In the genomic region with DNA sequence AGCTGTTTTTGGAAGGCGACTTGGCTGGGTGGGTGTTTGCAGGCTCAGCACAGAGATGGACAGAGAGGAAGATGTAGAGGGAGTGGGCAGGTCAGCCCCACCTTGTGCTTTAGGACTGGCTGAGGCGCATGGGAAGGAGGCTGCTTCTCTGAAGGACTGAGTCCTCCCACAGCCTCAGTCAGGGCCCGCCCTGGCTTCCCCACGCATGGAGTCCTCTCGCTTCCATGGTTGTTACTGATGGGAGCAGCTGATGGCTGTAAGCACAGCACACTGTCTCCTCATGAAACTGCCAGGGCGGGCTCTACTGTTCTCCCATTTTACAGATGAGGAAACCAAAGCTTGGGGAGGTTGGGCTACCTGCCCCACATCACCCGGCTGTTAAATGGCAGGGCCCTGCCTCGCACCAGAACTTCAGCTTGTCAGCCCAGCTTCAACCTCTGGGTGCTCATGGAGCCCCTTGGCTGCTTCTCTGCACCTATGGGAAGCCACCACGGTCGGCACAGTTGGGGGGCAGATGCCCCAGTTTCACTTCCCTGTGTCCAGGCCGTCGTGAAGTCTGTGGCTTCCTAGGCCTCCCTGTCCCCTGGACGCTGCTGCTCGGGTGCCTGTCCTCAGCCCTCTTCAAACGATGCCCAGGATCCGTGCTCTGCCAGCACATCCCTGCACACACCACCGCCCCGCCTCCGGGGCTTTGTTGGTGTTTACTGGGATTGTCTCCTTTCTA, we compare ENCODE assay signal across 10 cellular contexts. TPM values are rescaled to one million over a fixed set of nuclear protein-coding genes. Genes with fewer than 3 reads are reported as not detected.
A peak's percentile ranks its signal among the peaks of the same experiment; 100 is the strongest.
DNase-seq lines count a peak whose midpoint lies in the region; ATAC-seq, FAIRE-seq and TF ChIP-seq lines count a peak whose summit lies in the region.
"Had no signal": no experiment of that assay in that cellular context is flagged by ENCODE, and none has a peak within 500 bp of the region (broad histone marks: within the 10 kb centered on the region; RNA-seq: fewer than 3 reads in every experiment).

No MANE protein-coding gene starts in this region.

- peaks cover 22% of the 10 kb centered on the region for H3K4me1 Mint-ChIP-seq in activated CD4-positive, alpha-beta T cell treated with anti-CD3 and anti-CD28 coated beads, Interleukin-2, amount 10 ng/mL, durations not matched to agents 24 days and 14 days
- H3K4me1 Mint-ChIP-seq in progenitor cell of endocrine pancreas (ENCODE audit: low read depth): peaks cover 19% of the 10 kb centered on the region

- peak overlapping the region; percentile 13 for H3K4me3 Mint-ChIP-seq in activated CD4-positive, alpha-beta T cell treated with anti-CD3 and anti-CD28 coated beads, Interleukin-2, amount 10 ng/mL, durations not matched to agents 24 days and 14 days
- H3K4me3 Mint-ChIP-seq in progenitor cell of endocrine pancreas (ENCODE audit: low read depth): peak overlapping the region; percentile 23

- POLR2A ChIA-PET in GM12878 (lab: Charles Lee): interaction anchor here (0.6 to 1.6 kb wide), 3 partner anchors 24 to 64 kb away, joined by 3 to 8 read pairs (median 6); no protein-coding TSS in a partner anchor

- no peak for TF ChIP-seq POLR2A in GM12878 (IDR thresholded peaks at IDR 0.05; ENCODE audit: low read depth, low read length)

- peak overlapping the region; percentile 75 for H3K4me3 ChIP-seq in Karpas-422 (ENCODE audit: low read length)
- peak overlapping the region; percentile 73 for H3K4me3 ChIP-seq in GM12878
- H3K4me3 ChIP-seq: mucosa of descending colon had no signal

- H3K9me2 ChIP-seq in Karpas-422 (replicated peaks; ENCODE audit: insufficient read depth, low read length): no peaks in the 10 kb centered on the region

- intact Hi-C loops in activated CD4-positive, alpha-beta T cell treated with anti-CD3 and anti-CD28 coated beads, Interleukin-2, amount 10 ng/mL, durations not matched to agents 24 days and 14 days (cut with micrococcal nuclease): no loop called here
- intact Hi-C loops in GM12878 (cut with micrococcal nuclease; ENCODE audit: unreplicated experiment): no loop called here

- DNase-seq in activated CD4-positive, alpha-beta T cell treated with anti-CD3 and anti-CD28 coated beads, Interleukin-2, amount 10 ng/mL, durations not matched to agents 24 days and 14 days: peak; percentile 62
- DNase-seq in activated CD4-positive, alpha-beta T cell treated with anti-CD3 and anti-CD28 coated beads for 1 hour: no peak
- DNase-seq in Karpas-422 (peak; percentile 77), GM12878 (ENCODE audit: low read depth, low spot score) (no peak), progenitor cell of endocrine pancreas (ENCODE audit: low spot score, unreplicated experiment) (no peak), OCI-M2 (lab: John Stamatoyannopoulos, UW; ENCODE audit: unreplicated experiment) (no peak), amniotic stem cell (lab: John Stamatoyannopoulos, UW) (no peak), Ammon's horn (ENCODE audit: low spot score) (no peak)
- DNase-seq: NCI-H345 had no signal

- no peaks in the 10 kb centered on the region for H3K27me3 Mint-ChIP-seq in activated CD4-positive, alpha-beta T cell treated with anti-CD3 and anti-CD28 coated beads, Interleukin-2, amount 10 ng/mL, durations not matched to agents 24 days and 14 days
- no peaks in the 10 kb centered on the region for H3K27me3 Mint-ChIP-seq in progenitor cell of endocrine pancreas

- TF ChIP-seq CTCF in GM12878 (IDR thresholded peaks at IDR 0.05 in 2 of 3, conservative IDR thresholded peaks at IDR 0.05 in 1 of 3; ENCODE audit: control insufficient read depth in 2 of 3, extremely low read depth in 1 of 3, insufficient read depth in 1 of 3, low read depth in 3 of 3, low read length in 3 of 3): no peak
- no peak for TF ChIP-seq CTCF in progenitor cell of endocrine pancreas (IDR thresholded peaks at IDR 0.05; ENCODE audit: unreplicated experiment)

- H2AFZ ChIP-seq in Karpas-422 (ENCODE audit: low read length): no peak overlapping the region
- H2AFZ ChIP-seq in GM12878 (ENCODE audit: control insufficient read depth, low read depth, low read length): no peak overlapping the region

- H4K20me1 ChIP-seq in Karpas-422 (ENCODE audit: insufficient read depth, low read depth, low read length) (peaks cover 63% of the 10 kb centered on the region), GM12878 (ENCODE audit: control insufficient read depth, insufficient read depth) (peaks cover 3% of the 10 kb centered on the region; the same call in 1 of the 2 replicates)

- 62% methylated on average over 19 of the region's 19 CpGs for WGBS in GM12878 (ENCODE audit: insufficient coverage, insufficient replicate concordance, low lambda C conversion rate, missing lambda C conversion rate)

- TF ChIP-seq RAD21 in GM12878 (IDR thresholded peaks at IDR 0.05; ENCODE audit: insufficient read depth, low read depth, low read length): no peak

- H3K36me3 ChIP-seq in Karpas-422 (ENCODE audit: insufficient read depth, low read length) (0 out of 2 replicates have a peak, but pooled peaks cover 4% of the 10 kb centered on the region), GM12878 (ENCODE audit: control insufficient read depth in 2 of 2, insufficient read depth in 2 of 2, low read length in 1 of 2) (no peaks in the 10 kb centered on the region; a peak in 2 of 4 replicates)

- peaks cover 5% of the 10 kb centered on the region for H3K36me3 Mint-ChIP-seq in activated CD4-positive, alpha-beta T cell treated with anti-CD3 and anti-CD28 coated beads, Interleukin-2, amount 10 ng/mL, durations not matched to agents 24 days and 14 days (ENCODE audit: low read depth)
- no peaks in the 10 kb centered on the region for H3K36me3 Mint-ChIP-seq in progenitor cell of endocrine pancreas (ENCODE audit: insufficient read depth)

- no peak overlapping the region for H3K27ac Mint-ChIP-seq in activated CD4-positive, alpha-beta T cell treated with anti-CD3 and anti-CD28 coated beads, Interleukin-2, amount 10 ng/mL, durations not matched to agents 24 days and 14 days
- no peak overlapping the region for H3K27ac Mint-ChIP-seq in progenitor cell of endocrine pancreas

- H3K27me3 ChIP-seq in Karpas-422 (ENCODE audit: low read length) (no peaks in the 10 kb centered on the region), GM12878 (replicated peaks in 1 of 2; ENCODE audit: control insufficient read depth in 2 of 2, insufficient read depth in 2 of 2, low read length in 1 of 2) (no peaks in the 10 kb centered on the region)

- no peak for FAIRE-seq in GM12878 (lab: Jason Lieb, UNC)

- H3K9ac ChIP-seq in Karpas-422 (ENCODE audit: low read length) (peak overlapping the region; percentile 70), GM12878 (ENCODE audit: control insufficient read depth, insufficient read depth, low read length) (no peak overlapping the region)

- peak overlapping the region; percentile 39 for H3K27ac ChIP-seq in Karpas-422 (ENCODE audit: low read length)
- peak overlapping the region; percentile 3; the same call in 1 of the 2 replicates for H3K27ac ChIP-seq in GM12878 (ENCODE audit: control insufficient read depth, insufficient read depth)

- peaks cover 47% of the 10 kb centered on the region for H3K4me1 ChIP-seq in Karpas-422 (ENCODE audit: low read length)
- peaks cover 28% of the 10 kb centered on the region for H3K4me1 ChIP-seq in GM12878 (ENCODE audit: control insufficient read depth, insufficient read depth, low read length)

- SMC1A ChIA-PET in GM12878 (lab: Charles Lee; ENCODE audit: uncharacterized antibody, unreplicated experiment): interaction anchor here (0.9 to 1.0 kb wide), 2 partner anchors 38 to 95 kb away, joined by 3 read pairs; no protein-coding TSS in a partner anchor

- in situ Hi-C loops in GM12878 (cut with MboI): no loop called here

- peak; percentile 31 for ATAC-seq in GM12878
- ATAC-seq: mucosa of descending colon had no signal

- BruUV-seq in GM12878 (replicated peaks; lab: Mats Ljungman, UMichigan): no TSS peak

- CTCF ChIA-PET in GM12878 (lab: Yijun Ruan, JAX): interaction anchor here (0.5 to 4.9 kb wide), 6 partner anchors 26 to 196 kb away, joined by 3 to 37 read pairs (median 3); no protein-coding TSS in a partner anchor

- H3K9me3 Mint-ChIP-seq in activated CD4-positive, alpha-beta T cell treated with anti-CD3 and anti-CD28 coated beads, Interleukin-2, amount 10 ng/mL, durations not matched to agents 24 days and 14 days: no peaks in the 10 kb centered on the region
- H3K9me3 Mint-ChIP-seq in progenitor cell of endocrine pancreas (ENCODE audit: low read depth): no peaks in the 10 kb centered on the region

- H3K9me3 ChIP-seq in Karpas-422 (ENCODE audit: low read length): no peaks in the 10 kb centered on the region
- H3K9me3 ChIP-seq in GM12878 (replicated peaks; ENCODE audit: control insufficient read depth, insufficient read depth, low read length): no peaks in the 10 kb centered on the region
- H3K9me3 ChIP-seq: mucosa of descending colon had no signal

- H3K4me2 ChIP-seq in Karpas-422 (ENCODE audit: low read depth, low read length, poor library complexity, severe bottlenecking): peak overlapping the region; percentile 86
- peak overlapping the region; percentile 95 for H3K4me2 ChIP-seq in GM12878 (ENCODE audit: control insufficient read depth, insufficient read depth)

- RAD21 ChIA-PET in GM12878 (lab: Charles Lee; ENCODE audit: unreplicated experiment): interaction anchor here (1.6 to 2.9 kb wide), 2 partner anchors 24 to 35 kb away, joined by 3 to 13 read pairs; no protein-coding TSS in a partner anchor

- no peak for TF ChIP-seq EP300 in GM12878 (IDR thresholded peaks at IDR 0.05; ENCODE audit: borderline replicate concordance in 1 of 2, control insufficient read depth in 1 of 2, low read depth in 2 of 2, low read length in 2 of 2)

- H3K79me2 ChIP-seq in Karpas-422 (ENCODE audit: low read length): peaks cover 69% of the 10 kb centered on the region
- peaks cover 54% of the 10 kb centered on the region for H3K79me2 ChIP-seq in GM12878 (ENCODE audit: control insufficient read depth, insufficient read depth, low read length)

RNA-seq across cellular contexts. Expression of a gene that starts 2.4 kb away (rescaled TPM):
- 35.9 and 37.3 TPM in 2 replicates for total RNA-seq in activated CD4-positive, alpha-beta T cell treated with anti-CD3 and anti-CD28 coated beads, Interleukin-2, amount 10 ng/mL, durations not matched to agents 24 days and 14 days
- total RNA-seq in Karpas-422 (2014; rRNA removed; shearing (Covaris generic); ENCODE audit: low replicate concordance): 9.3 and 12.2 TPM in 2 replicates
- 28.8 and 32.8 TPM in 2 replicates for total RNA-seq in GM12878 (2013; cell fraction: nucleolus; rRNA removed)
- 6.9 and 8.4 TPM in 2 replicates for total RNA-seq in GM12878 (2014; rRNA removed)
- total RNA-seq in GM12878 (2014; rRNA removed; fragmentation: Illumina TruSeq; extraction: Trizol): 2.8 and 2.9 TPM in 2 replicates
- 24.5 and 26.6 TPM in 2 replicates for total RNA-seq in GM12878 (2021)
- polyA plus RNA-seq in GM12878 (2011; ENCODE audit: low read depth): 3.0 TPM
- 0.78 and 1.9 TPM in 2 replicates for polyA plus RNA-seq in GM12878 (2011; rRNA removed)
- polyA plus RNA-seq in GM12878 (2011; cell fraction: cytosol; rRNA removed): 2.9 and 3.3 TPM in 2 replicates
- polyA plus RNA-seq in GM12878 (2011; cell fraction: nucleus; rRNA removed): 18.5 and 27.8 TPM in 2 replicates
- polyA plus RNA-seq in GM12878 (2012): 7.9 and 8.5 TPM in 2 replicates
- polyA plus RNA-seq in GM12878 (2014; fragmentation: Illumina TruSeq; extraction: Trizol): 1.6 and 3.7 TPM in 2 replicates
- polyA plus RNA-seq in GM12878 (2014; fragmentation: Nextera tagmentation; extraction: Ambion mirVana): under 1 TPM; 0.13 to 0.33 TPM
- 11.3 and 12.5 TPM in 2 replicates for polyA plus RNA-seq in GM12878 (2014; rRNA removed)
- polyA plus RNA-seq in GM12878 (2016; fragmentation: Nextera tagmentation; extraction: Ambion mirVana): 10 to 100 TPM; 13.0 to 17.8 TPM
- 3.7 and 7.5 TPM in 2 replicates for polyA minus RNA-seq in GM12878 (2011; rRNA and poly(A)+ RNA removed)
- 6.1 and 8.2 TPM in 2 replicates for polyA minus RNA-seq in GM12878 (2011; cell fraction: cytosol; rRNA and poly(A)+ RNA removed)
- 10.6 and 23.4 TPM in 2 replicates for polyA minus RNA-seq in GM12878 (2011; cell fraction: nucleus; rRNA and poly(A)+ RNA removed)
- 24.5 and 24.6 TPM in 2 replicates for total RNA-seq in progenitor cell of endocrine pancreas

RNA-seq across cellular contexts. Expression of a gene that starts 51.8 kb away (rescaled TPM):
- 11.4 and 12.4 TPM in 2 replicates for total RNA-seq in activated CD4-positive, alpha-beta T cell treated with anti-CD3 and anti-CD28 coated beads, Interleukin-2, amount 10 ng/mL, durations not matched to agents 24 days and 14 days
- 19.7 and 25.2 TPM in 2 replicates for total RNA-seq in Karpas-422 (2014; rRNA removed; shearing (Covaris generic); ENCODE audit: low replicate concordance)
- 2.7 and 3.3 TPM in 2 replicates for total RNA-seq in GM12878 (2013; cell fraction: nucleolus; rRNA removed)
- total RNA-seq in GM12878 (2014; rRNA removed) (9.0 and 10.8 TPM in 2 replicates), GM12878 (2014; rRNA removed; fragmentation: Illumina TruSeq; extraction: Trizol) (7.7 and 8.3 TPM in 2 replicates), GM12878 (2021) (8.4 and 8.6 TPM in 2 replicates), progenitor cell of endocrine pancreas (7.6 and 7.7 TPM in 2 replicates)
- polyA plus RNA-seq in GM12878 (2011; ENCODE audit: low read depth): 3.8 TPM
- polyA plus RNA-seq in GM12878 (2011; rRNA removed) (7.0 and 8.5 TPM in 2 replicates), GM12878 (2014; fragmentation: Illumina TruSeq; extraction: Trizol) (7.2 and 8.2 TPM in 2 replicates), GM12878 (2014; fragmentation: Nextera tagmentation; extraction: Ambion mirVana) (1 to 10 TPM; 1.7 to 4.7 TPM), GM12878 (2014; rRNA removed) (8.7 and 9.0 TPM in 2 replicates), GM12878 (2016; fragmentation: Nextera tagmentation; extraction: Ambion mirVana) (10 to 100 TPM in 1 of 2 experiments, 1 to 10 TPM in 1; 8.8 to 11.2 TPM)
- 5.1 and 5.6 TPM in 2 replicates for polyA plus RNA-seq in GM12878 (2011; cell fraction: cytosol; rRNA removed)
- polyA plus RNA-seq in GM12878 (2011; cell fraction: nucleus; rRNA removed): 2.2 and 3.2 TPM in 2 replicates
- 4.1 and 4.3 TPM in 2 replicates for polyA plus RNA-seq in GM12878 (2012)
- 3.7 and 3.9 TPM in 2 replicates for polyA minus RNA-seq in GM12878 (2011; rRNA and poly(A)+ RNA removed)
- 2.5 and 3.8 TPM in 2 replicates for polyA minus RNA-seq in GM12878 (2011; cell fraction: cytosol; rRNA and poly(A)+ RNA removed)
- 1.3 and 3.1 TPM in 2 replicates for polyA minus RNA-seq in GM12878 (2011; cell fraction: nucleus; rRNA and poly(A)+ RNA removed)

Comparison
In these comparisons a context has a peak if more than half of its experiments do, and no peak if none do; other contexts are left out.
1. DNase-seq: peak in activated CD4-positive, alpha-beta T cell treated with anti-CD3 and anti-CD28 coated beads, Interleukin-2, amount 10 ng/mL, durations not matched to agents 24 days and 14 days (single experiment) and Karpas-422 (single experiment); none in activated CD4-positive, alpha-beta T cell treated with anti-CD3 and anti-CD28 coated beads for 1 hour (single experiment), GM12878 (single experiment), progenitor cell of endocrine pancreas (single experiment), OCI-M2 (single experiment), amniotic stem cell (single experiment) and Ammon's horn (single experiment).